In the genomic region with DNA sequence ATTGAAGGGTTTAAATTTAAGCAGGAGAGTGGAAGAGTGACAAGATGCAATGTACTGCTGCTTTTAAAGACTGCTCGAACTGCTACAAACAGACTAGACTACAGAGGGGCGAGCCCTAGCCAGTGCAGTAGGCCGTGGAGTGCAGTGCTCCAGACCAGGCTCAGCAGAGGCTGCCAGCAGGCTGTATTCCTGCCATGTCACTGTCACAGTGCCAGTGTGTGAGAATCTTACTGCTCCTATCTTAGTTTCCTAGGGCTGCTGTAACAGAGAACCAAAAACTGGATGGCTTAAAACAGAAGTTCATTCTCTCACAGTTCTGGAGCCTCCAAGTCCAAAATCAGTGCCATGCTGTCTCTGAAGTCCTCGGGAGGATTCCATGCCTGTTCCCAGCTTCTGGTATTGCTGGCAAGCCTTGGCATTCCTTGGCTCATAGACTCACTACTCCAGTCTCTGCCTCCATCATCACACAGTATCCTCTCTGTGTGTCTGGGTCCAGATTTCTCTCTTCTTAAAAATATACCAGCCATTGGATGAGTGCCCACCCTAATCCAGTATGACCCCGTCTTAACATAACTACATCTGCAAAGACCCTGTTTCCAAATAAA, we compare ENCODE assay signal across 14 cellular contexts.
DNase-seq lines count a peak whose midpoint lies in the region; ATAC-seq and TF ChIP-seq lines count a peak whose summit lies in the region.
"Had no signal": no experiment of that assay in that cellular context is flagged by ENCODE, and none has a peak within 500 bp of the region (broad histone marks: within the 10 kb centered on the region; RNA-seq: fewer than 3 reads in every experiment).

No MANE protein-coding gene starts in this region.

- DNase-seq in GM23248: peak; percentile 61
- no peak for DNase-seq in brain microvascular endothelial cell
- DNase-seq in right atrium auricular region (ENCODE audit: low spot score): no peak
- DNase-seq in NOMO-1 treated with DMSO at 0.1 percent for 48 hours (lab: John Stamatoyannopoulos, UW; ENCODE audit: unreplicated experiment): no peak
- DNase-seq in activated CD8-positive, alpha-beta memory T cell treated with anti-CD3 and anti-CD28 coated beads, Interleukin-2, amount 50 U/mL, for 4 hours: no peak
- DNase-seq in omental fat pad (ENCODE audit: low spot score): no peak
- DNase-seq in kidney tubule cell (ENCODE audit: low spot score): no peak
- DNase-seq: activated naive CD8-positive, alpha-beta T cell treated with anti-CD3 and anti-CD28 coated beads, Interleukin-2, amount 10 ng/mL, durations not matched to agents 7 days and 5 days; immature natural killer cell; KBM-7; NCI-H1417 treated with DMSO at 0.1 percent for 48 hours; NCI-H2227 treated with DMSO at 0.1 percent for 48 hours; stimulated activated naive CD4-positive, alpha-beta T cell had no signal

- H3K9ac ChIP-seq in GM23248 (no peak overlapping the region), skeletal muscle satellite cell (ENCODE audit: low read depth, low read length) (peak overlapping the region; percentile 13)

- H2AFZ ChIP-seq in GM23248: no peak overlapping the region

- ATAC-seq in omental fat pad (ENCODE audit: low FRiP score): no peak

- H3K79me2 ChIP-seq in GM23248 (ENCODE audit: insufficient read depth): peaks cover 26% of the 10 kb centered on the region

- H3K27ac ChIP-seq in GM23248 (peak overlapping the region; percentile 86), brain microvascular endothelial cell (peak overlapping the region; percentile 88), right atrium auricular region (peak overlapping the region; percentile 51 to 64)

- peak overlapping the region; percentile 22 for H3K4me2 ChIP-seq in GM23248 (ENCODE audit: unreplicated experiment)
- no peak overlapping the region for H3K4me2 ChIP-seq in skeletal muscle satellite cell (ENCODE audit: low read length)

- 37 to 44% methylated on average over 5 of the region's 5 CpGs for WGBS in GM23248 (ENCODE audit: low coverage in 1 of 2, low lambda C conversion rate in 2 of 2, missing lambda C conversion rate in 2 of 2), 2 experiments

- no peaks in the 10 kb centered on the region for H4K20me1 ChIP-seq in GM23248 (ENCODE audit: insufficient read depth)

- H3K4me1 ChIP-seq in GM23248 (ENCODE audit: insufficient read depth) (peaks cover 76% of the 10 kb centered on the region), right atrium auricular region (peaks cover 0 to 65% of the 10 kb centered on the region in 2 donors), skeletal muscle satellite cell (ENCODE audit: control insufficient read depth, insufficient read depth, low read length) (peaks cover 68% of the 10 kb centered on the region)

- H3K9me3 ChIP-seq in GM23248 (ENCODE audit: low read depth) (no peaks in the 10 kb centered on the region), right atrium auricular region (no peaks in the 10 kb centered on the region), skeletal muscle satellite cell (replicated peaks; ENCODE audit: low read length) (no peaks in the 10 kb centered on the region)

- no peak for TF ChIP-seq CTCF in brain microvascular endothelial cell (IDR thresholded peaks at IDR 0.05; ENCODE audit: low read depth, low read length, missing control alignments)
- no peak for TF ChIP-seq CTCF in right atrium auricular region (IDR thresholded peaks at IDR 0.05)
- no peak for TF ChIP-seq CTCF in omental fat pad (IDR thresholded peaks at IDR 0.05)

- no peak overlapping the region for H3K4me3 ChIP-seq in GM23248
- no peak overlapping the region for H3K4me3 ChIP-seq in brain microvascular endothelial cell (ENCODE audit: low read depth, low read length)
- no peak overlapping the region for H3K4me3 ChIP-seq in right atrium auricular region
- H3K4me3 ChIP-seq in skeletal muscle satellite cell (ENCODE audit: low read length): no peak overlapping the region

- H3F3A ChIP-seq in GM23248 (ENCODE audit: insufficient read depth): peaks cover 62% of the 10 kb centered on the region

- H3K9me2 ChIP-seq in GM23248 (ENCODE audit: insufficient read depth): no peaks in the 10 kb centered on the region

- in situ Hi-C loops in GM23248 (cut with MboI): no loop called here
- in situ Hi-C loops in brain microvascular endothelial cell (cut with HindIII; ENCODE audit: low pct_ligation_motif_present, low sequenced_read_pairs): no loop called here

- H3K36me3 ChIP-seq in GM23248 (ENCODE audit: low read depth) (no peaks in the 10 kb centered on the region), brain microvascular endothelial cell (replicated peaks) (no peaks in the 10 kb centered on the region), right atrium auricular region (no peaks in the 10 kb centered on the region), skeletal muscle satellite cell (ENCODE audit: insufficient read depth, low read length) (peaks cover 4% of the 10 kb centered on the region)

- H3K27me3 ChIP-seq in GM23248 (replicated peaks; ENCODE audit: insufficient read depth) (no peaks in the 10 kb centered on the region), brain microvascular endothelial cell (replicated peaks) (no peaks in the 10 kb centered on the region), right atrium auricular region (no peaks in the 10 kb centered on the region), skeletal muscle satellite cell (ENCODE audit: control insufficient read depth, insufficient read depth, low read length) (no peaks in the 10 kb centered on the region)
